20 cellular contexts compared by ENCODE assay signal in the genomic region with DNA sequence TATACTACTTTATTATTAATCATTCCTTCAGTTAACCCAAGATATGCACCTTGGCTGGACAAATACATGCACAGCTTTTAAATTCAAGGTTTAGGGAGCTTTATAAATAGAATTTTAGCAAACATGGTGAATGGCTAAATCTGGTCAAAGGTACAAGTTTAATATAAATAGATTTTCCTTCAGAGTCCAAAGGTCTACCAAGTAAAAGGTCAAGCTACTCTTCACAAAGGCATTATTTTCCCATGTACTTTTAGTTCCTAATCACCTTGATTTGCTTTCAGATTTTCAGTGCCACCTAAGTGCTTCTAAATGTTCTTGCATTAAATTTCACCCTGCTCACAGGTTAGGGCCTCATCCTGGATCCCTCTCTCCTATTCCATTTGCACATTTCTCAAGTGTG.
DNase-seq lines count a peak whose midpoint lies in the region; ATAC-seq, FAIRE-seq and TF ChIP-seq lines count a peak whose summit lies in the region.
"Had no signal": no experiment of that assay in that cellular context is flagged by ENCODE, and none has a peak within 500 bp of the region (broad histone marks: within the 10 kb centered on the region; RNA-seq: fewer than 3 reads in every experiment).

No MANE protein-coding gene starts in this region.

- H3K9ac ChIP-seq in mesendoderm (ENCODE audit: low read length): no peak overlapping the region

- H2BK15ac ChIP-seq in mesendoderm (replicated peaks; ENCODE audit: low read depth): no peak overlapping the region

- FAIRE-seq in urothelium cell line (lab: Jason Lieb, UNC): no peak
- FAIRE-seq: A204.1, D721Med, GM12878, GM19239 had no signal

- peak; percentile 12 for DNase-seq in NCI-H226
- peak; percentile 16 for DNase-seq in RWPE1 (ENCODE audit: low spot score)
- DNase-seq in foreskin keratinocyte: peak in 1 of 2 donors; percentile 42
- peak; percentile 60 for DNase-seq in mesendoderm
- DNase-seq in urothelium cell line (ENCODE audit: low spot score): no peak
- no peak for DNase-seq in GM19238 (ENCODE audit: insufficient read length, low spot score)
- DNase-seq: ACHN; BE2C; C1 segment of cervical spinal cord; CD4-positive, CD25-positive, alpha-beta regulatory T cell; CD8-positive, alpha-beta memory T cell; COR-L47; DND-41; EL had no signal

- no peak overlapping the region for H3K56ac ChIP-seq in mesendoderm (ENCODE audit: low read length)

- H3K79me1 ChIP-seq in mesendoderm (ENCODE audit: low read length): no peaks in the 10 kb centered on the region

- H4K8ac ChIP-seq in mesendoderm (ENCODE audit: low read depth, low read length): no peak overlapping the region

- no peaks in the 10 kb centered on the region for H3K27me3 ChIP-seq in foreskin keratinocyte
- no peaks in the 10 kb centered on the region for H3K27me3 ChIP-seq in mesendoderm (ENCODE audit: insufficient read depth, low read length, poor library complexity)
- H3K27me3 ChIP-seq: BE2C had no signal

- no peak overlapping the region for H3K27ac ChIP-seq in RWPE1
- H3K27ac ChIP-seq in foreskin keratinocyte: no peak overlapping the region
- H3K27ac ChIP-seq in mesendoderm (ENCODE audit: low read depth, low read length): no peak overlapping the region

- TF ChIP-seq CTCF in RWPE1 (conservative IDR thresholded peaks at IDR 0.05; ENCODE audit: low read depth): no peak
- no peak for TF ChIP-seq CTCF in foreskin keratinocyte (conservative IDR thresholded peaks at IDR 0.05)

- H3K23ac ChIP-seq in mesendoderm (ENCODE audit: low read length): no peak overlapping the region

- H4K5ac ChIP-seq in mesendoderm (ENCODE audit: low read length): no peak overlapping the region

- CTCF ChIA-PET in RWPE1 (lab: Yijun Ruan, JAX): no interaction called here

- no peak overlapping the region for H3K4me2 ChIP-seq in mesendoderm (ENCODE audit: low read length)

- H2BK120ac ChIP-seq in mesendoderm (ENCODE audit: low read depth, low read length): no peak overlapping the region

- no peak overlapping the region for H3K4me3 ChIP-seq in mesendoderm (ENCODE audit: low read length)
- H3K4me3 ChIP-seq: GM12878, HAP-1 had no signal

- POLR2A ChIA-PET in RWPE1 (lab: Yijun Ruan, JAX; ENCODE audit: low non-redundant PET): no interaction called here

- no peak overlapping the region for H2AK5ac ChIP-seq in mesendoderm (ENCODE audit: low read length)

- H3K4me1 ChIP-seq in foreskin keratinocyte (no peaks in the 10 kb centered on the region), mesendoderm (ENCODE audit: control insufficient read depth, low read depth, low read length) (no peaks in the 10 kb centered on the region)
- H3K4me1 ChIP-seq: BE2C, HAP-1 had no signal

- H2BK5ac ChIP-seq in mesendoderm (ENCODE audit: low read length): no peak overlapping the region

- H3K4ac ChIP-seq in mesendoderm (ENCODE audit: low read depth, low read length): no peak overlapping the region

- ATAC-seq in foreskin keratinocyte (peak; percentile 44), HG03378 (IDR thresholded peaks at IDR 0.05; ENCODE audit: unreplicated experiment) (no peak)
- ATAC-seq: GM12878 had no signal

- H3K36me3 ChIP-seq in mesendoderm (ENCODE audit: control insufficient read depth, insufficient read depth, low read length): no peaks in the 10 kb centered on the region
- H3K36me3 ChIP-seq: BE2C, HAP-1 had no signal

- no peak overlapping the region for H3K18ac ChIP-seq in mesendoderm (ENCODE audit: low read length)

- no peaks in the 10 kb centered on the region for H3K79me2 ChIP-seq in mesendoderm (ENCODE audit: control insufficient read depth, insufficient read depth, low read length)

Comparison
In these comparisons a context has a peak if more than half of its experiments do, and no peak if none do; other contexts are left out.
1. DNase-seq: peak in NCI-H226 (single experiment), RWPE1 (single experiment) and mesendoderm (single experiment); none in urothelium cell line (single experiment) and GM19238 (single experiment).